Comparison of ENCODE assay signal across 26 cellular contexts in the genomic region with DNA sequence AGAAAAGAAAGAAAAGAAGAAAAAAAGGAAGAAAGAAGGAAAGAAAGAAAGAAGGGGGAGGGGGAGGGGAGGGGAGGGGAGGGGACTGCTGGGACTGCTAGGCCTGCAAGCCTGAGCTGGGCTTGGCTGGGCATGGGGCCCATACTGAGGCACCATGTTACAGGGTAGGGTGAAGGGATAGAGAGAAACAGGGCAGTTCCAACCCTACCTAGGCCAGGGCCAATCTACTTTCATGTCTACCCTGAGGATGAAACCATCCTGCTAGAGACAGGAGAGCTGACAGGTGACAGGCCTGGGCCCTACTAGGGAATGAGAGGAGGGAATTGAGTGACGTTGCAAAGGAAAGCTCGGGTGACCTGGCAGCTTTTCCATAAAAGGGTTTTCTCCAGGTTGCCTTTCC. TPM values are rescaled to one million over a fixed set of nuclear protein-coding genes. Genes with fewer than 3 reads are reported as not detected.
DNase-seq lines count a peak whose midpoint lies in the region; ATAC-seq, FAIRE-seq and TF ChIP-seq lines count a peak whose summit lies in the region.
"Had no signal": no experiment of that assay in that cellular context is flagged by ENCODE, and none has a peak within 500 bp of the region (broad histone marks: within the 10 kb centered on the region; RNA-seq: fewer than 3 reads in every experiment).

No MANE protein-coding gene starts in this region.

- H3K4me2 ChIP-seq in HepG2 (ENCODE audit: low read depth, low read length) = no peak overlapping the region
- H3K4me2 ChIP-seq in GM12878 (ENCODE audit: control insufficient read depth, insufficient read depth) = no peak overlapping the region

- 35% methylated on average over 2 of the region's 2 CpGs for WGBS in HepG2 (ENCODE audit: low lambda C conversion rate)
- 60% methylated on average over 1 of the region's 2 CpGs for WGBS in right lobe of liver (ENCODE audit: insufficient coverage, low coverage, low lambda C conversion rate, missing lambda C conversion rate)
- WGBS in GM12878 (ENCODE audit: insufficient coverage, insufficient replicate concordance, low lambda C conversion rate, missing lambda C conversion rate) = 88% methylated on average over 2 of the region's 2 CpGs
- 97% methylated on average over 2 of the region's 2 CpGs; no CpG with 5 or more reads in 1 of the 2 donors for WGBS in transverse colon (ENCODE audit: low coverage in 1 of 2), 2 donors

- H4K20me1 ChIP-seq in HepG2 (ENCODE audit: insufficient read depth, low read length) = no peaks in the 10 kb centered on the region
- H4K20me1 ChIP-seq in GM12878 (ENCODE audit: control insufficient read depth, insufficient read depth) = no peaks in the 10 kb centered on the region

- SMC1A ChIA-PET in GM12878 (lab: Charles Lee; ENCODE audit: uncharacterized antibody, unreplicated experiment) = interaction anchor here (0.6 kb wide), 1 partner anchor 14 kb away, joined by 3 read pairs; no protein-coding TSS in a partner anchor

- no peak overlapping the region for H3K4me3 Mint-ChIP-seq in type B pancreatic cell
- H3K4me3 Mint-ChIP-seq: activated CD4-positive, alpha-beta T cell treated with anti-CD3 and anti-CD28 coated beads for 36 hours; CD14-positive monocyte had no signal

- no peaks in the 10 kb centered on the region for H3K79me2 ChIP-seq in HepG2 (ENCODE audit: insufficient read depth, low read length)
- no peaks in the 10 kb centered on the region for H3K79me2 ChIP-seq in GM12878 (ENCODE audit: control insufficient read depth, insufficient read depth, low read length)

- H3K27me3 ChIP-seq in HepG2 (ENCODE audit: control insufficient read depth in 1 of 2, insufficient read depth in 2 of 2, low read length in 2 of 2) (peaks cover 0 to 3% of the 10 kb centered on the region in 2 experiments; a peak in 1 of 5 replicates), right lobe of liver (no peaks in the 10 kb centered on the region), GM12878 (replicated peaks in 1 of 2; ENCODE audit: control insufficient read depth in 2 of 2, insufficient read depth in 2 of 2, low read length in 1 of 2) (no peaks in the 10 kb centered on the region), transverse colon (no peaks in the 10 kb centered on the region)
- H3K27me3 ChIP-seq: SJCRH30, vagina had no signal

- no peak overlapping the region for H3K9ac ChIP-seq in HepG2 (ENCODE audit: insufficient read depth, low read depth, low read length)
- H3K9ac ChIP-seq in GM12878 (ENCODE audit: control insufficient read depth, insufficient read depth, low read length) = no peak overlapping the region

- FAIRE-seq in HepG2 (lab: Jason Lieb, UNC) = no peak
- FAIRE-seq in GM12878 (lab: Jason Lieb, UNC) = no peak
- FAIRE-seq: colon had no signal

- no peak overlapping the region for H3K27ac Mint-ChIP-seq in type B pancreatic cell
- H3K27ac Mint-ChIP-seq: CD14-positive monocyte had no signal

- H3K4me3 ChIP-seq in HepG2 (replicated peaks in 1 of 3; ENCODE audit: insufficient read depth in 1 of 3, low read depth in 2 of 3, low read length in 3 of 3) = no peak overlapping the region
- no peak overlapping the region for H3K4me3 ChIP-seq in right lobe of liver
- H3K4me3 ChIP-seq in GM12878 = no peak overlapping the region
- H3K4me3 ChIP-seq in mucosa of descending colon = no peak overlapping the region
- no peak overlapping the region for H3K4me3 ChIP-seq in transverse colon
- H3K4me3 ChIP-seq in foreskin fibroblast (ENCODE audit: low read depth in 1 of 2, low read length in 2 of 2) = no peak overlapping the region
- H3K4me3 ChIP-seq: SJCRH30, vagina had no signal

- H3K36me3 Mint-ChIP-seq in type B pancreatic cell = no peaks in the 10 kb centered on the region
- H3K36me3 Mint-ChIP-seq: activated naive CD4-positive, alpha-beta T cell treated with anti-CD3 and anti-CD28 coated beads, Interleukin-2, amount 50 U/mL, for 72 hours; CD14-positive monocyte had no signal

- ATAC-seq in HepG2 (peak; percentile 45), right lobe of liver (no peak), GM12878 (0 out of 3 replicates have a peak, but pooled peaks have one; percentile 18), mucosa of descending colon (peak; percentile 17)
- ATAC-seq: activated CD4-positive, alpha-beta T cell treated with anti-CD3 and anti-CD28 coated beads for 36 hours had no signal

- no peaks in the 10 kb centered on the region for H3K9me3 Mint-ChIP-seq in type B pancreatic cell
- H3K9me3 Mint-ChIP-seq: activated naive CD4-positive, alpha-beta T cell treated with anti-CD3 and anti-CD28 coated beads, Interleukin-2, amount 50 U/mL, for 72 hours; CD14-positive monocyte had no signal

- H3K4me1 ChIP-seq in HepG2 (ENCODE audit: insufficient read depth, low read length) = peaks cover 13% of the 10 kb centered on the region
- H3K4me1 ChIP-seq in right lobe of liver = no peaks in the 10 kb centered on the region
- H3K4me1 ChIP-seq in GM12878 (ENCODE audit: control insufficient read depth, insufficient read depth, low read length) = no peaks in the 10 kb centered on the region
- no peaks in the 10 kb centered on the region for H3K4me1 ChIP-seq in mucosa of descending colon (ENCODE audit: low read depth)
- H3K4me1 ChIP-seq in transverse colon = peaks cover 0 to 7% (median 5%) of the 10 kb centered on the region in 4 donors
- H3K4me1 ChIP-seq: SJCRH30, vagina had no signal

- no peak overlapping the region for H2AFZ ChIP-seq in HepG2 (ENCODE audit: low read length)
- H2AFZ ChIP-seq in GM12878 (ENCODE audit: control insufficient read depth, low read depth, low read length) = no peak overlapping the region

- H3K36me3 ChIP-seq in HepG2 (replicated peaks in 1 of 2; ENCODE audit: control insufficient read depth in 1 of 2, insufficient read depth in 2 of 2, low read length in 2 of 2) (no peaks in the 10 kb centered on the region), right lobe of liver (no peaks in the 10 kb centered on the region), GM12878 (ENCODE audit: control insufficient read depth in 2 of 2, insufficient read depth in 2 of 2, low read length in 1 of 2) (no peaks in the 10 kb centered on the region), mucosa of descending colon (ENCODE audit: low read depth) (no peaks in the 10 kb centered on the region), transverse colon (no peaks in the 10 kb centered on the region)
- H3K36me3 ChIP-seq: SJCRH30, vagina had no signal

- TF ChIP-seq EP300 in HepG2 (IDR thresholded peaks at IDR 0.05; ENCODE audit: low read depth in 2 of 2, low read length in 2 of 2) (no peak), HepG2 (CRISPR knock-in tag; IDR thresholded peaks at IDR 0.05; ENCODE audit: borderline replicate concordance) (no peak), GM12878 (IDR thresholded peaks at IDR 0.05; ENCODE audit: borderline replicate concordance in 1 of 2, control insufficient read depth in 1 of 2, low read depth in 2 of 2, low read length in 2 of 2) (no peak), transverse colon (IDR thresholded peaks at IDR 0.05; ENCODE audit: low read depth) (no peak)

- POLR2A ChIA-PET in HepG2 (lab: Yijun Ruan, JAX) (no interaction called here), GM12878 (lab: Charles Lee) (no interaction called here)

- H3K9me3 ChIP-seq in HepG2 (ENCODE audit: low read length) (no peaks in the 10 kb centered on the region), right lobe of liver (no peaks in the 10 kb centered on the region), GM12878 (replicated peaks; ENCODE audit: control insufficient read depth, insufficient read depth, low read length) (no peaks in the 10 kb centered on the region), mucosa of descending colon (no peaks in the 10 kb centered on the region), transverse colon (no peaks in the 10 kb centered on the region)
- H3K9me3 ChIP-seq: SJCRH30, vagina had no signal

- in situ Hi-C loops in HepG2 (cut with HindIII; ENCODE audit: extremely low pct_ligation_motif_present, low pct_unique_long_range_greater_than_20kb) (no loop called here), GM12878 (cut with MboI) (no loop called here), transverse colon (cut with MboI; ENCODE audit: low pct_ligation_motif_present in 1 of 4, low pct_unique_long_range_greater_than_20kb in 1 of 4, low sequenced_read_pairs in 3 of 4) (no loop called here)

- TF ChIP-seq RAD21 in HepG2 (CRISPR knock-in tag; IDR thresholded peaks at IDR 0.05) (no peak), GM12878 (IDR thresholded peaks at IDR 0.05; ENCODE audit: insufficient read depth, low read depth, low read length) (no peak)

- TF ChIP-seq CTCF in HepG2 (CRISPR knock-in tag; IDR thresholded peaks at IDR 0.05) (no peak), right lobe of liver (IDR thresholded peaks at IDR 0.05) (no peak), GM12878 (IDR thresholded peaks at IDR 0.05 in 2 of 3, conservative IDR thresholded peaks at IDR 0.05 in 1 of 3; ENCODE audit: control insufficient read depth in 2 of 3, extremely low read depth in 1 of 3, insufficient read depth in 1 of 3, low read depth in 3 of 3, low read length in 3 of 3) (no peak), mucosa of descending colon (IDR thresholded peaks at IDR 0.05) (no peak), transverse colon (IDR thresholded peaks at IDR 0.05) (no peak), foreskin fibroblast (IDR thresholded peaks at IDR 0.05; ENCODE audit: low read depth, low read length) (no peak), type B pancreatic cell (conservative IDR thresholded peaks at IDR 0.05) (no peak)

- peaks cover 12% of the 10 kb centered on the region for H3K4me1 Mint-ChIP-seq in type B pancreatic cell (ENCODE audit: unreplicated experiment)
- H3K4me1 Mint-ChIP-seq: CD14-positive monocyte had no signal

- RAD21 ChIA-PET in GM12878 (lab: Charles Lee; ENCODE audit: unreplicated experiment) = no interaction called here

- H3K27me3 Mint-ChIP-seq in type B pancreatic cell = no peaks in the 10 kb centered on the region
- H3K27me3 Mint-ChIP-seq: activated CD4-positive, alpha-beta T cell treated with anti-CD3 and anti-CD28 coated beads for 36 hours had no signal

- DNase-seq in HepG2 (ENCODE audit: low spot score) (no peak), right lobe of liver (no peak), GM12878 (ENCODE audit: low read depth, low spot score) (no peak), mucosa of descending colon (no peak), transverse colon (no peak), foreskin fibroblast (no peak), H4 (ENCODE audit: low spot score) (no peak), type B pancreatic cell (ENCODE audit: extremely low spot score, unreplicated experiment) (no peak)
- DNase-seq: activated CD4-positive, alpha-beta T cell treated with anti-CD3 and anti-CD28 coated beads for 36 hours; Kasumi-1; kidney glomerular epithelial cell; mammary epithelial cell; NCI-H2081; NK-92 treated with Interleukin-12 subunit alpha and Interleukin-12 subunit beta, amount 100 ng/mL, for 24 hours; nucleus accumbens; right cardiac atrium; SJCRH30 had no signal

- CTCF ChIA-PET in HepG2 (lab: Yijun Ruan, JAX; ENCODE audit: low intra/inter-chr PET ratio, low total read pairs) (no interaction called here), GM12878 (lab: Yijun Ruan, JAX) (no interaction called here)

- intact Hi-C loops in HepG2 (cut with micrococcal nuclease; ENCODE audit: unreplicated experiment) = no loop called here
- intact Hi-C loops in right lobe of liver (cut with DNase I) = no loop called here
- intact Hi-C loops in GM12878 (cut with micrococcal nuclease; ENCODE audit: unreplicated experiment) = no loop called here
- intact Hi-C loops in mucosa of descending colon (cut with DNase I, micrococcal nuclease) = no loop called here
- intact Hi-C loops in transverse colon (cut with DNase I; ENCODE audit: low total_unique reads) = no loop called here

- TF ChIP-seq POLR2A in HepG2 (IDR thresholded peaks at IDR 0.05; ENCODE audit: insufficient read depth in 1 of 2, low read depth in 2 of 2, low read length in 2 of 2) (no peak), right lobe of liver (IDR thresholded peaks at IDR 0.05) (no peak), GM12878 (IDR thresholded peaks at IDR 0.05; ENCODE audit: low read depth, low read length) (no peak), transverse colon (IDR thresholded peaks at IDR 0.05) (no peak)

- BruUV-seq in HepG2 (replicated peaks; lab: Mats Ljungman, UMichigan) (no TSS peak), GM12878 (replicated peaks; lab: Mats Ljungman, UMichigan) (no TSS peak)

- no peak overlapping the region for H3K27ac ChIP-seq in HepG2 (ENCODE audit: extremely low read length, insufficient read depth, low read length)
- no peak overlapping the region for H3K27ac ChIP-seq in right lobe of liver
- H3K27ac ChIP-seq in GM12878 (ENCODE audit: control insufficient read depth, insufficient read depth) = no peak overlapping the region
- H3K27ac ChIP-seq in transverse colon = peak overlapping the region in 3 of 4 donors; percentile 13 to 62 (median 44)
- H3K27ac ChIP-seq: SJCRH30, vagina had no signal

RNA-seq across cellular contexts. Expression of gene TEX44, which starts 41.7 kb away (rescaled TPM):
- total RNA-seq in HepG2 (2016; rRNA removed; fragmentation: Illumina TruSeq; extraction: Trizol) (not detected in 2 replicates), right lobe of liver (not detected), GM12878 (2014; rRNA removed) (not detected in 2 replicates), GM12878 (2014; rRNA removed; fragmentation: Illumina TruSeq; extraction: Trizol) (not detected in 2 replicates), GM12878 (2021) (not detected in 2 replicates), mucosa of descending colon (not detected), transverse colon (not detected), type B pancreatic cell (ENCODE audit: low replicate concordance) (not detected in 2 replicates)
- not detected in 2 replicates for total RNA-seq in HepG2 (2016; cell fraction: cytosol; rRNA removed; fragmentation: Illumina TruSeq; extraction: Trizol; ENCODE audit: low read depth)
- total RNA-seq in HepG2 (2016; cell fraction: insoluble cytoplasmic fraction; rRNA removed; fragmentation: Illumina TruSeq; extraction: Trizol) = not detected in 2 replicates
- total RNA-seq in HepG2 (2016; cell fraction: membrane; rRNA removed; fragmentation: Illumina TruSeq; extraction: Trizol) = not detected in 2 replicates
- total RNA-seq in HepG2 (2016; cell fraction: nucleus; rRNA removed; fragmentation: Illumina TruSeq; extraction: Trizol) = not detected in 2 replicates
- polyA plus RNA-seq in HepG2 (2011; rRNA removed) (not detected in 2 replicates), GM12878 (2011; rRNA removed) (not detected in 2 replicates), GM12878 (2014; fragmentation: Illumina TruSeq; extraction: Trizol) (not detected in 2 replicates), GM12878 (2014; fragmentation: Nextera tagmentation; extraction: Ambion mirVana) (not detected), GM12878 (2014; rRNA removed) (not detected in 2 replicates), GM12878 (2016; fragmentation: Nextera tagmentation; extraction: Ambion mirVana) (not detected)
- not detected in 2 replicates for polyA plus RNA-seq in HepG2 (2011; cell fraction: cytosol; rRNA removed)
- not detected in 2 replicates for polyA plus RNA-seq in HepG2 (2011; cell fraction: nucleus; rRNA removed)
- not detected in 2 replicates for polyA plus RNA-seq in HepG2 (2012)
- not detected in 2 replicates for polyA plus RNA-seq in HepG2 (2016; cell fraction: cytosol; fragmentation: Illumina TruSeq; extraction: Trizol; ENCODE audit: low read depth)
- not detected in 2 replicates for polyA plus RNA-seq in HepG2 (2016; cell fraction: insoluble cytoplasmic fraction; fragmentation: Illumina TruSeq; extraction: Trizol; ENCODE audit: low read depth)
- polyA plus RNA-seq in HepG2 (2016; cell fraction: membrane; fragmentation: Illumina TruSeq; extraction: Trizol; ENCODE audit: low read depth) = not detected in 2 replicates
- not detected in 2 replicates for polyA plus RNA-seq in HepG2 (2016; cell fraction: nucleus; fragmentation: Illumina TruSeq; extraction: Trizol; ENCODE audit: insufficient read depth, low read depth)
- not detected in 2 replicates for polyA minus RNA-seq in HepG2 (2011; rRNA and poly(A)+ RNA removed; ENCODE audit: low replicate concordance)
- not detected in 2 replicates for polyA minus RNA-seq in HepG2 (2011; cell fraction: cytosol; rRNA and poly(A)+ RNA removed)
- polyA minus RNA-seq in HepG2 (2011; cell fraction: nucleus; rRNA and poly(A)+ RNA removed) = not detected in 2 replicates
- not detected in 2 replicates for total RNA-seq in GM12878 (2013; cell fraction: nucleolus; rRNA removed)
- polyA plus RNA-seq in GM12878 (2011; ENCODE audit: low read depth) = not detected
- not detected in 2 replicates for polyA plus RNA-seq in GM12878 (2011; cell fraction: cytosol; rRNA removed)
- not detected in 2 replicates for polyA plus RNA-seq in GM12878 (2011; cell fraction: nucleus; rRNA removed)
- polyA plus RNA-seq in GM12878 (2012) = 0.11 TPM in 1 of 2 replicates, not detected in the other
- not detected in 2 replicates for polyA minus RNA-seq in GM12878 (2011; rRNA and poly(A)+ RNA removed)
- not detected in 2 replicates for polyA minus RNA-seq in GM12878 (2011; cell fraction: cytosol; rRNA and poly(A)+ RNA removed)
- polyA minus RNA-seq in GM12878 (2011; cell fraction: nucleus; rRNA and poly(A)+ RNA removed) = not detected in 2 replicates
- not detected in 2 replicates for total RNA-seq in H4 (2014; rRNA removed; shearing (Covaris generic))
- total RNA-seq: activated CD4-positive, alpha-beta T cell treated with anti-CD3 and anti-CD28 coated beads for 36 hours; activated naive CD4-positive, alpha-beta T cell treated with anti-CD3 and anti-CD28 coated beads, Interleukin-2, amount 50 U/mL, for 72 hours; HT1080; mammary epithelial cell; myocyte; NCI-H460; right cardiac atrium; SJCRH30; T-helper 1 cell treated with Interleukin-12 subunit alpha and Interleukin-12 subunit beta and Interleukin-4 antibody, amounts not matched to agents 30 ng/mL and 1 ng/mL, for 36 hours; vagina had no signal
- polyA plus RNA-seq: AG04450, CD14-positive monocyte, mammary epithelial cell, right cardiac atrium had no signal

Comparison
In these comparisons a context has a peak if more than half of its experiments do, and no peak if none do; other contexts are left out.
1. ATAC-seq: peak in HepG2 (single experiment), GM12878 (single experiment) and mucosa of descending colon (single experiment); none in right lobe of liver (0 of 4).
2. H3K27ac ChIP-seq: peak in transverse colon (3 of 4); none in HepG2 (single experiment), right lobe of liver (0 of 3) and GM12878 (single experiment).